In the genomic region with DNA sequence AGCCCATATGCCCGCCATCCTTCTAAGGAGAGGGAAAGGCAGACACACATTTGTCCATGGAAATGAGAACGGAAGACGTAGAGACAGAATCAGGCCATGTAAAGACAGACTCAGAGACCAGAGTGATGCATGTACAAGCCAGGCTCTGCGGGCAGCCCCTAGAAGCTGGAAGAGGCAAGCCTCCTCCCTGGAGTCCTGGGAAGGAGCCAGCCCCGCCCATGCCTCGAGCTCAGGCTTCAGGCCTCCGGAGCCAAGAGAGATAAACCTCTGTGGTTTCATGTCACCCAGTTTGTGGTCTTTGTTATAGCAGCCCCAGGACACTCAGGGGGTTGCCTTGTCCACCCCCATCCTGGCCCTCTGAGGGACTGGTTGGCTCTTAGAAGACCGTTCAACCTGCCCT, we compare ENCODE assay signal across 19 cellular contexts. TPM values are rescaled to one million over a fixed set of nuclear protein-coding genes. Genes with fewer than 3 reads are reported as not detected.
DNase-seq lines count a peak whose midpoint lies in the region; ATAC-seq, FAIRE-seq and TF ChIP-seq lines count a peak whose summit lies in the region.
"Had no signal": no experiment of that assay in that cellular context is flagged by ENCODE, and none has a peak within 500 bp of the region (broad histone marks: within the 10 kb centered on the region; RNA-seq: fewer than 3 reads in every experiment).

No MANE protein-coding gene starts in this region.

- no peak for TF ChIP-seq EP300 in K562 (IDR thresholded peaks at IDR 0.05; ENCODE audit: low read length)

- in situ Hi-C loops in K562 (cut with MboI): no loop called here

- H3K79me2 ChIP-seq in K562 (ENCODE audit: control insufficient read depth, insufficient read depth, low read length): no peaks in the 10 kb centered on the region

- BruUV-seq in A673 (replicated peaks; lab: Mats Ljungman, UMichigan) (no TSS peak), K562 (replicated peaks; lab: Mats Ljungman, UMichigan) (no TSS peak)

- H3K4me1 Mint-ChIP-seq in neural crest cell: peaks cover 32% of the 10 kb centered on the region
- H3K4me1 Mint-ChIP-seq: CD14-positive monocyte had no signal

- TF ChIP-seq CTCF in A673 (conservative IDR thresholded peaks at IDR 0.05; ENCODE audit: low read depth, low read length) (no peak), K562 (IDR thresholded peaks at IDR 0.05 in 2 of 3, conservative IDR thresholded peaks at IDR 0.05 in 1 of 3; ENCODE audit: insufficient read depth in 2 of 3, low read depth in 1 of 3, low read length in 3 of 3) (no peak), neural crest cell (conservative IDR thresholded peaks at IDR 0.05) (no peak)

- no peaks in the 10 kb centered on the region for H3K9me3 Mint-ChIP-seq in neural crest cell
- H3K9me3 Mint-ChIP-seq: activated naive CD4-positive, alpha-beta T cell treated with anti-CD3 and anti-CD28 coated beads, Interleukin-2, amount 50 U/mL, for 72 hours; activated T-cell treated with anti-CD3 and anti-CD28 coated beads, Interleukin-2, amount 50 U/mL, for 72 hours; IgD-negative memory B cell had no signal

- H3K4me1 ChIP-seq in A673 (ENCODE audit: insufficient read depth, low read length, poor library complexity, severe bottlenecking): peaks cover 24% of the 10 kb centered on the region
- H3K4me1 ChIP-seq in K562 (replicated peaks in 1 of 2; ENCODE audit: control insufficient read depth in 2 of 2, insufficient read depth in 2 of 2, low read length in 2 of 2): peaks cover 15 to 23% of the 10 kb centered on the region in 2 experiments

- peak; percentile 59 for ATAC-seq in K562
- ATAC-seq in GM21381 (IDR thresholded peaks at IDR 0.05; ENCODE audit: unreplicated experiment): no peak
- ATAC-seq: T-helper 17 cell had no signal

- TF ChIP-seq POLR2A in K562 (conservative IDR thresholded peaks at IDR 0.05): no peak

- H3K4me3 ChIP-seq in A673 (ENCODE audit: low read depth, low read length, poor library complexity, severe bottlenecking): no peak overlapping the region
- no peak overlapping the region for H3K4me3 ChIP-seq in K562
- H3K4me3 ChIP-seq: PC-9 had no signal

- intact Hi-C loops in A673 (cut with micrococcal nuclease; ENCODE audit: unreplicated experiment) (no loop called here), K562 (cut with micrococcal nuclease) (no loop called here)

- peak; percentile 81 for FAIRE-seq in K562 (lab: Jason Lieb, UNC)
- FAIRE-seq: colon, D721Med had no signal

- H2AFZ ChIP-seq in K562 (ENCODE audit: low read depth, low read length): no peak overlapping the region
- H2AFZ ChIP-seq: PC-9 had no signal

- H3K27me3 ChIP-seq in A673 (replicated peaks; ENCODE audit: insufficient read depth, low read depth, low read length, poor library complexity) (no peaks in the 10 kb centered on the region), K562 (ENCODE audit: control insufficient read depth in 2 of 2, insufficient read depth in 2 of 2, low read length in 2 of 2) (peaks cover 9 to 53% of the 10 kb centered on the region in 2 experiments; a peak in 4 of 5 replicates)

- POLR2A ChIA-PET in A673 (lab: Charles Lee; ENCODE audit: low non-redundant PET): no interaction called here
- POLR2A ChIA-PET in K562 (lab: Yijun Ruan, JAX): interaction anchor here (0.7 to 1.1 kb wide), 3 partner anchors 8 to 15 kb away, joined by 3 to 5 read pairs (median 5); no protein-coding TSS in a partner anchor

- no peaks in the 10 kb centered on the region for H3K27me3 Mint-ChIP-seq in neural crest cell (ENCODE audit: low read depth)
- H3K27me3 Mint-ChIP-seq: T-helper 17 cell had no signal

- no peak overlapping the region for H3K27ac ChIP-seq in A673 (ENCODE audit: low read depth, low read length, poor library complexity, severe bottlenecking)
- no peak overlapping the region for H3K27ac ChIP-seq in K562 (ENCODE audit: extremely low read depth, low read depth, low read length)
- H3K27ac ChIP-seq: PC-9 had no signal

- peaks cover 5% of the 10 kb centered on the region for H3K36me3 Mint-ChIP-seq in neural crest cell (ENCODE audit: low read depth)
- H3K36me3 Mint-ChIP-seq: activated naive CD4-positive, alpha-beta T cell treated with anti-CD3 and anti-CD28 coated beads, Interleukin-2, amount 50 U/mL, for 72 hours; CD14-positive monocyte; IgD-negative memory B cell had no signal

- TF ChIP-seq RAD21 in K562 (CRISPR knock-in tag; conservative IDR thresholded peaks at IDR 0.05 in 1 of 2, IDR thresholded peaks at IDR 0.05 in 1 of 2): no peak

- H3K9me3 ChIP-seq in A673 (ENCODE audit: low read depth, low read length, poor library complexity, severe bottlenecking): no peaks in the 10 kb centered on the region
- H3K9me3 ChIP-seq in K562 (replicated peaks; ENCODE audit: control insufficient read depth, insufficient read depth, low read depth, low read length): peaks cover 2% of the 10 kb centered on the region; the same call in 1 of the 2 replicates

- H4K20me1 ChIP-seq in K562 (replicated peaks; ENCODE audit: control insufficient read depth, insufficient read depth, low read length): peaks cover 15% of the 10 kb centered on the region; the same call in 1 of the 2 replicates

- peak overlapping the region; percentile 14 for H3K27ac Mint-ChIP-seq in neural crest cell (ENCODE audit: unreplicated experiment)
- H3K27ac Mint-ChIP-seq: activated T-cell treated with anti-CD3 and anti-CD28 coated beads, Interleukin-2, amount 50 U/mL, for 72 hours; CD14-positive monocyte; IgD-negative memory B cell; T-helper 17 cell had no signal

- peak overlapping the region in 1 of 2 experiments; percentile 60; a peak in 1 of 4 replicates for H3K9ac ChIP-seq in K562 (ENCODE audit: insufficient read depth in 1 of 2, low read depth in 2 of 2, low read length in 2 of 2)

- no peaks in the 10 kb centered on the region for H3K36me3 ChIP-seq in A673 (ENCODE audit: insufficient read depth, low read length, poor library complexity, severe bottlenecking)
- no peaks in the 10 kb centered on the region for H3K36me3 ChIP-seq in K562 (ENCODE audit: control insufficient read depth, insufficient read depth, low read length)

- CTCF ChIA-PET in A673 (lab: Charles Lee): no interaction called here
- CTCF ChIA-PET in K562 (lab: Yijun Ruan, JAX; ENCODE audit: low intra/inter-chr PET ratio): no interaction called here

- 2% methylated on average over 8 of the region's 8 CpGs for WGBS in K562 (ENCODE audit: insufficient coverage, low coverage, missing lambda C conversion rate)

- H3K9me1 ChIP-seq in K562 (ENCODE audit: control insufficient read depth, insufficient read depth, low read length): no peaks in the 10 kb centered on the region

- no peak overlapping the region for H3K4me2 ChIP-seq in K562 (ENCODE audit: insufficient read depth, low read length)
- H3K4me2 ChIP-seq: PC-9 had no signal

- H3K4me3 Mint-ChIP-seq in neural crest cell: no peak overlapping the region
- H3K4me3 Mint-ChIP-seq: activated T-cell treated with anti-CD3 and anti-CD28 coated beads, Interleukin-2, amount 50 U/mL, for 72 hours; CD14-positive monocyte; IgD-negative memory B cell; T-helper 17 cell had no signal

- DNase-seq in A673 (ENCODE audit: low spot score): peak; percentile 27
- peak; percentile 20 to 80 for DNase-seq in NCI-H446 (lab: John Stamatoyannopoulos, UW)
- DNase-seq in K562 (ENCODE audit: extremely low read depth in 1 of 4, low spot score in 3 of 4): peak in 3 of 4 experiments; percentile 41 to 52 (median 51)
- no peak for DNase-seq in neural crest cell (ENCODE audit: low read depth, low spot score)
- no peak for DNase-seq in activated gamma-delta T cell treated with Interleukin-2 at 50 U/mL for 16 hours
- DNase-seq in activated CD8-positive, alpha-beta memory T cell treated with anti-CD3 and anti-CD28 coated beads, Interleukin-2, amount 50 U/mL, for 48 hours: no peak
- no peak for DNase-seq in NCI-H2107 treated with DMSO at 0.1 percent for 48 hours (lab: John Stamatoyannopoulos, UW; ENCODE audit: unreplicated experiment)
- DNase-seq: ACHN; activated T-cell treated with anti-CD3 and anti-CD28 coated beads, Interleukin-2, amount 50 U/mL, for 72 hours; NCI-H1694 treated with DMSO at 0.1 percent for 48 hours; SIG-M5; T-helper 17 cell had no signal

TF ChIP-seq in K562, 482 proteins besides CTCF, POLR2A, EP300 and RAD21 (continues in another document):
- no peak for TF ChIP-seq CCNT2 (IDR thresholded peaks at IDR 0.05; ENCODE audit: borderline replicate concordance, extremely low read depth, insufficient read length, low read depth, low read length)
- TF ChIP-seq, protein P1, sequence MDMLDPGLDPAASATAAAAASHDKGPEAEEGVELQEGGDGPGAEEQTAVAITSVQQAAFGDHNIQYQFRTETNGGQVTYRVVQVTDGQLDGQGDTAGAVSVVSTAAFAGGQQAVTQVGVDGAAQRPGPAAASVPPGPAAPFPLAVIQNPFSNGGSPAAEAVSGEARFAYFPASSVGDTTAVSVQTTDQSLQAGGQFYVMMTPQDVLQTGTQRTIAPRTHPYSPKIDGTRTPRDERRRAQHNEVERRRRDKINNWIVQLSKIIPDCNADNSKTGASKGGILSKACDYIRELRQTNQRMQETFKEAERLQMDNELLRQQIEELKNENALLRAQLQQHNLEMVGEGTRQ (CRISPR knock-in tag; IDR thresholded peaks at IDR 0.05): no peak

RNA-seq across cellular contexts. Expression of gene PDE9A, which starts 11.6 kb away (rescaled TPM):
- total RNA-seq in A673 (2021): 14.3 and 19.2 TPM in 2 replicates
- 0.12 and 0.63 TPM in 2 replicates for total RNA-seq in K562 (2011; cell fraction: chromatin; rRNA removed; ENCODE audit: low replicate concordance)
- total RNA-seq in K562 (2011; cell fraction: nucleolus; rRNA removed): 0.92 TPM in 1 of 2 replicates, not detected in the other
- not detected in 2 replicates for total RNA-seq in K562 (2011; cell fraction: nucleoplasm; rRNA removed)
- not detected in 2 replicates for total RNA-seq in K562 (2014; rRNA removed)
- total RNA-seq in K562 (2014; rRNA removed; fragmentation: Illumina TruSeq; extraction: Trizol): not detected in 2 replicates
- not detected in 2 replicates for total RNA-seq in K562 (2015; rRNA removed; fragmentation: Illumina TruSeq; extraction: Trizol)
- total RNA-seq in K562 (2021): 0.27 TPM in 1 of 2 replicates, not detected in the other
- polyA plus RNA-seq in K562 (2011; rRNA removed): 0.07 TPM in 1 of 2 replicates, not detected in the other
- 0.13 TPM in 1 of 2 replicates, not detected in the other for polyA plus RNA-seq in K562 (2011; cell fraction: cytosol; rRNA removed)
- polyA plus RNA-seq in K562 (2011; cell fraction: nucleus; rRNA removed): 0.15 TPM in 1 of 2 replicates, not detected in the other
- not detected in 2 replicates for polyA plus RNA-seq in K562 (2012)
- polyA plus RNA-seq in K562 (2014; fragmentation: Illumina TruSeq; extraction: Trizol): not detected in 2 replicates
- polyA plus RNA-seq in K562 (2014; fragmentation: Nextera tagmentation; extraction: Ambion mirVana): not detected
- not detected in 2 replicates for polyA plus RNA-seq in K562 (2014; rRNA removed)
- polyA minus RNA-seq in K562 (2011; rRNA and poly(A)+ RNA removed): not detected in 2 replicates
- polyA minus RNA-seq in K562 (2011; cell fraction: cytosol; rRNA and poly(A)+ RNA removed): not detected in 2 replicates
- polyA minus RNA-seq in K562 (2011; cell fraction: nucleus; rRNA and poly(A)+ RNA removed): not detected in 2 replicates
- total RNA-seq in neural crest cell: 31.4 and 40.7 TPM in 2 replicates
- polyA plus RNA-seq: IgD-negative memory B cell had no signal

Comparison
In these comparisons a context has a peak if more than half of its experiments do, and no peak if none do; other contexts are left out.
1. DNase-seq: peak in A673 (single experiment), NCI-H446 (2 of 2) and K562 (3 of 4); none in neural crest cell (single experiment), activated gamma-delta T cell treated with Interleukin-2 at 50 U/mL for 16 hours (single experiment), activated CD8-positive, alpha-beta memory T cell treated with anti-CD3 and anti-CD28 coated beads, Interleukin-2, amount 50 U/mL, for 48 hours (single experiment) and NCI-H2107 treated with DMSO at 0.1 percent for 48 hours (single experiment).